1 cellular context compared by ENCODE assay signal in genomic region chr3:195574497-195575304, GRCh38.
TF ChIP-seq lines count a peak whose summit lies in the region.

No MANE protein-coding gene starts in this region.

TF ChIP-seq in H1, 55 proteins besides CTCF, POLR2A, EP300 and RAD21 (continued from another document):
- TF ChIP-seq ATF3 (IDR thresholded peaks at IDR 0.05; ENCODE audit: insufficient read depth, low read depth, low read length) (no peak), TBP (IDR thresholded peaks at IDR 0.05; ENCODE audit: low read depth, low read length) (no peak), NRF1 (IDR thresholded peaks at IDR 0.05; ENCODE audit: low read depth, low read length) (no peak), SAP30 (IDR thresholded peaks at IDR 0.05; ENCODE audit: insufficient read depth, insufficient replicate concordance, low read length) (no peak), CHD7 (IDR thresholded peaks at IDR 0.05; ENCODE audit: insufficient replicate concordance, low read length) (no peak), SRF (IDR thresholded peaks at IDR 0.05; ENCODE audit: low read depth, low read length) (no peak), CTBP2 (IDR thresholded peaks at IDR 0.05; ENCODE audit: borderline replicate concordance, insufficient read depth, insufficient read length, low read length) (no peak), JUND (IDR thresholded peaks at IDR 0.05; ENCODE audit: low read length) (no peak), SIRT6 (IDR thresholded peaks at IDR 0.05; ENCODE audit: low read length) (no peak), CREB1 (IDR thresholded peaks at IDR 0.05) (no peak), ZNF274 (IDR thresholded peaks at IDR 0.05; ENCODE audit: borderline replicate concordance, extremely low read depth, low read length) (no peak), TAF7 (optimal IDR thresholded peaks at IDR 0.05; ENCODE audit: borderline replicate concordance, low read depth, low read length) (no peak), SIX5 (IDR thresholded peaks at IDR 0.05; ENCODE audit: low read depth, low read length) (no peak), MAFK (IDR thresholded peaks at IDR 0.05; ENCODE audit: low read depth, low read length) (no peak), BCL11A (IDR thresholded peaks at IDR 0.05; ENCODE audit: low read depth in 2 of 2, low read length in 2 of 2) (no peak)
- TF ChIP-seq, protein P1, sequence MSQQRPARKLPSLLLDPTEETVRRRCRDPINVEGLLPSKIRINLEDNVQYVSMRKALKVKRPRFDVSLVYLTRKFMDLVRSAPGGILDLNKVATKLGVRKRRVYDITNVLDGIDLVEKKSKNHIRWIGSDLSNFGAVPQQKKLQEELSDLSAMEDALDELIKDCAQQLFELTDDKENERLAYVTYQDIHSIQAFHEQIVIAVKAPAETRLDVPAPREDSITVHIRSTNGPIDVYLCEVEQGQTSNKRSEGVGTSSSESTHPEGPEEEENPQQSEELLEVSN (IDR thresholded peaks at IDR 0.05) = no peak
TF ChIP-seq in H1: peak in this region for 0.
